Comparison of ENCODE assay signal across 31 cellular contexts in genomic region chr16:83862661-83863060, GRCh38.
"Had no signal": no experiment of that assay in that cellular context is flagged by ENCODE, and none has a peak within 500 bp of the region (broad histone marks: within the 10 kb centered on the region; RNA-seq: fewer than 3 reads in every experiment).

No MANE protein-coding gene starts in this region.

- H3K9ac ChIP-seq: neural progenitor cell, parathyroid adenoma had no signal

- H3K27me3 ChIP-seq: neural progenitor cell, ovary, spleen, suprapubic skin, testis, tibial artery, transverse colon, upper lobe of right lung, uterus had no signal

- DNase-seq: natural killer cell; occipital lobe; ovary; posterior cingulate gyrus; psoas muscle; right cardiac atrium; spleen; stimulated activated CD4-positive, alpha-beta T cell treated with anti-CD3 and anti-CD28 coated beads, Interleukin-12 subunit alpha, Interleukin-12 subunit beta, amount 100 ng/mL, for 4 hours; stimulated activated CD4-positive, alpha-beta T cell treated with anti-CD3 and anti-CD28 coated beads, Interleukin-1b, Interleukin-23, amount 100 ng/mL, for 48 hours; stimulated activated CD4-positive, alpha-beta T cell treated with anti-CD3 and anti-CD28 coated beads, Interleukin-4, amount 100 ng/mL, for 1 hour; stimulated activated CD4-positive, alpha-beta T cell treated with anti-CD3 and anti-CD28 coated beads, Interleukin-4, amount 100 ng/mL, for 4 hours; stimulated activated CD8-positive, alpha-beta memory T cell treated with anti-CD3 and anti-CD28 coated beads, Interleukin-4, amount 100 ng/mL, for 48 hours; stimulated activated naive CD4-positive, alpha-beta T cell; stimulated activated naive CD8-positive, alpha-beta T cell treated with anti-CD3 and anti-CD28 coated beads, Interleukin-15, amount 100 ng/mL, for 72 hours; stimulated activated naive CD8-positive, alpha-beta T cell treated with anti-CD3 and anti-CD28 coated beads, Interleukin-15, Interleukin-2, amounts not matched to agents 100 U/mL and 50 U/mL, for 24 hours; substantia nigra; testis; tibial artery; transverse colon; upper lobe of right lung; uterus had no signal

- H3K4me2 ChIP-seq: neural progenitor cell, smooth muscle cell had no signal

- H3K27ac ChIP-seq: neural progenitor cell, ovary, parathyroid adenoma, psoas muscle, skin epidermis, spleen, suprapubic skin, testis, tibial artery, transverse colon, upper lobe of right lung, uterus had no signal

- H3K27ac Mint-ChIP-seq: natural killer cell; nephron; neural progenitor cell; progenitor cell of endocrine pancreas; stimulated activated memory B cell treated with anti-CD40 and anti-IgM and Interleukin-4, amounts not matched to agents 10 μg/mL and 1 μg/mL and 100 μg/mL, for 72 hours; stimulated activated naive CD8-positive, alpha-beta T cell treated with anti-CD3 and anti-CD28 coated beads, Interleukin-15, amount 100 ng/mL, for 72 hours; type B pancreatic cell had no signal

- H3K4me3 ChIP-seq: neural progenitor cell, ovary, psoas muscle, skin epidermis, smooth muscle cell, spleen, suprapubic skin, testis, tibial artery, transverse colon, upper lobe of right lung, uterus had no signal

- ATAC-seq: natural killer cell; psoas muscle; right cardiac atrium; sciatic nerve; stimulated activated memory B cell treated with anti-CD40 and anti-IgM and Interleukin-4, amounts not matched to agents 10 μg/mL and 1 μg/mL and 100 μg/mL, for 72 hours; stimulated activated naive CD8-positive, alpha-beta T cell treated with anti-CD3 and anti-CD28 coated beads, Interleukin-15, amount 100 ng/mL, for 72 hours; stimulated activated naive CD8-positive, alpha-beta T cell treated with anti-CD3 and anti-CD28 coated beads, Interleukin-15, Interleukin-2, amounts not matched to agents 100 U/mL and 50 U/mL, for 24 hours; upper lobe of right lung had no signal

- H3K36me3 ChIP-seq: neural progenitor cell, ovary, spleen, suprapubic skin, tibial artery, transverse colon, upper lobe of right lung, uterus had no signal

- H3K4me1 Mint-ChIP-seq: natural killer cell; nephron; neural progenitor cell; stimulated activated memory B cell treated with anti-CD40 and anti-IgM and Interleukin-4, amounts not matched to agents 10 μg/mL and 1 μg/mL and 100 μg/mL, for 72 hours; stimulated activated naive CD8-positive, alpha-beta T cell treated with anti-CD3 and anti-CD28 coated beads, Interleukin-15, amount 100 ng/mL, for 72 hours had no signal

- H3K9me3 ChIP-seq: ovary, psoas muscle, suprapubic skin, testis, tibial artery, transverse colon, upper lobe of right lung, uterus had no signal

- H3K4me1 ChIP-seq: neural progenitor cell, parathyroid adenoma, psoas muscle, spleen, suprapubic skin, testis, tibial artery, transverse colon, upper lobe of right lung, uterus had no signal

- H2AFZ ChIP-seq: neural progenitor cell, parathyroid adenoma had no signal

- H3K36me3 Mint-ChIP-seq: natural killer cell, neural progenitor cell, type B pancreatic cell had no signal

- H3K9me3 Mint-ChIP-seq: neural progenitor cell, type B pancreatic cell had no signal

- H3K27me3 Mint-ChIP-seq: progenitor cell of endocrine pancreas had no signal

- H3K4me3 Mint-ChIP-seq: natural killer cell; nephron; neural progenitor cell; stimulated activated memory B cell treated with anti-CD40 and anti-IgM and Interleukin-4, amounts not matched to agents 10 μg/mL and 1 μg/mL and 100 μg/mL, for 72 hours; stimulated activated naive CD8-positive, alpha-beta T cell treated with anti-CD3 and anti-CD28 coated beads, Interleukin-15, amount 100 ng/mL, for 72 hours; type B pancreatic cell had no signal
